In genomic region chr10:88027570-88027969, GRCh38 we compare ENCODE assay signal across 12 cellular contexts.
DNase-seq lines count a peak whose midpoint lies in the region; ATAC-seq, FAIRE-seq and TF ChIP-seq lines count a peak whose summit lies in the region.
"Had no signal": no experiment of that assay in that cellular context is flagged by ENCODE, and none has a peak within 500 bp of the region (broad histone marks: within the 10 kb centered on the region; RNA-seq: fewer than 3 reads in every experiment).

No MANE protein-coding gene starts in this region.

- peak; percentile 65 for ATAC-seq in HG03045 (IDR thresholded peaks at IDR 0.05; ENCODE audit: unreplicated experiment)
- ATAC-seq in activated CD8-positive, alpha-beta memory T cell treated with anti-CD3 and anti-CD28 coated beads, Interleukin-2, amount 10 ng/mL, durations not matched to agents 7 days and 5 days, result no peak

- H3K9me3 Mint-ChIP-seq in progenitor cell of endocrine pancreas (ENCODE audit: low read depth), result no peaks in the 10 kb centered on the region
- peaks cover 7% of the 10 kb centered on the region for H3K9me3 Mint-ChIP-seq in activated CD8-positive, alpha-beta memory T cell treated with anti-CD3 and anti-CD28 coated beads, Interleukin-2, amount 10 ng/mL, durations not matched to agents 7 days and 5 days (ENCODE audit: low read depth)

- no peaks in the 10 kb centered on the region for H3K27me3 Mint-ChIP-seq in progenitor cell of endocrine pancreas
- no peaks in the 10 kb centered on the region for H3K27me3 Mint-ChIP-seq in activated CD8-positive, alpha-beta memory T cell treated with anti-CD3 and anti-CD28 coated beads, Interleukin-2, amount 10 ng/mL, durations not matched to agents 7 days and 5 days

- peak overlapping the region; percentile 2 for H3K27ac Mint-ChIP-seq in progenitor cell of endocrine pancreas
- H3K27ac Mint-ChIP-seq in activated CD8-positive, alpha-beta memory T cell treated with anti-CD3 and anti-CD28 coated beads, Interleukin-2, amount 10 ng/mL, durations not matched to agents 7 days and 5 days, result no peak overlapping the region

- H3K4me3 Mint-ChIP-seq in progenitor cell of endocrine pancreas (ENCODE audit: low read depth), result no peak overlapping the region
- H3K4me3 Mint-ChIP-seq in activated CD8-positive, alpha-beta memory T cell treated with anti-CD3 and anti-CD28 coated beads, Interleukin-2, amount 10 ng/mL, durations not matched to agents 7 days and 5 days, result no peak overlapping the region

- peaks cover 8% of the 10 kb centered on the region for H3K4me1 Mint-ChIP-seq in progenitor cell of endocrine pancreas (ENCODE audit: low read depth)
- peaks cover 13% of the 10 kb centered on the region for H3K4me1 Mint-ChIP-seq in activated CD8-positive, alpha-beta memory T cell treated with anti-CD3 and anti-CD28 coated beads, Interleukin-2, amount 10 ng/mL, durations not matched to agents 7 days and 5 days

- H3K9ac ChIP-seq in kidney (ENCODE audit: low read length in 2 of 2), result no peak overlapping the region

- CTCF ChIA-PET in activated CD8-positive, alpha-beta memory T cell treated with anti-CD3 and anti-CD28 coated beads, Interleukin-2, amount 10 ng/mL, durations not matched to agents 7 days and 5 days (lab: Charles Lee), result interaction anchor here (1.0 kb wide), 1 partner anchor 13 kb away, joined by 3 read pairs; no protein-coding TSS in a partner anchor

- H3K27ac ChIP-seq in kidney (ENCODE audit: low read depth in 2 of 2, low read length in 2 of 2), result no peak overlapping the region
- H3K27ac ChIP-seq in esophagus squamous epithelium, result no peak overlapping the region
- H3K27ac ChIP-seq: sigmoid colon had no signal

- no peaks in the 10 kb centered on the region for H3K9me3 ChIP-seq in kidney (ENCODE audit: control insufficient read depth in 1 of 2, low read length in 2 of 2)
- H3K9me3 ChIP-seq in esophagus squamous epithelium, result no peaks in the 10 kb centered on the region
- H3K9me3 ChIP-seq: sigmoid colon had no signal

- H3K4me1 ChIP-seq in kidney (ENCODE audit: control insufficient read depth in 1 of 2, insufficient read depth in 1 of 2, low read depth in 1 of 2, low read length in 2 of 2) (no peaks in the 10 kb centered on the region), esophagus squamous epithelium (peaks cover 0 to 4% (median 0%) of the 10 kb centered on the region in 3 donors)
- H3K4me1 ChIP-seq: sigmoid colon had no signal

- no peaks in the 10 kb centered on the region for H3K27me3 ChIP-seq in GM06990 (replicated peaks; ENCODE audit: control insufficient read depth, insufficient read depth, low read length)
- H3K27me3 ChIP-seq in esophagus squamous epithelium, result no peaks in the 10 kb centered on the region
- H3K27me3 ChIP-seq: sigmoid colon had no signal

- no peaks in the 10 kb centered on the region for H3K36me3 Mint-ChIP-seq in progenitor cell of endocrine pancreas (ENCODE audit: insufficient read depth)
- no peaks in the 10 kb centered on the region for H3K36me3 Mint-ChIP-seq in activated CD8-positive, alpha-beta memory T cell treated with anti-CD3 and anti-CD28 coated beads, Interleukin-2, amount 10 ng/mL, durations not matched to agents 7 days and 5 days

- 65 to 87% methylated on average over 4 of the region's 4 CpGs for WGBS in esophagus squamous epithelium, 2 donors

- no peak for TF ChIP-seq POLR2A in esophagus squamous epithelium (IDR thresholded peaks at IDR 0.05)

- intact Hi-C loops in kidney (cut with DNase I), result no loop called here
- intact Hi-C loops in esophagus squamous epithelium (cut with DNase I), result no loop called here

- H3K36me3 ChIP-seq in GM06990 (ENCODE audit: control insufficient read depth, insufficient read depth, low read length) (no peaks in the 10 kb centered on the region), kidney (ENCODE audit: control insufficient read depth in 1 of 2, insufficient read depth in 2 of 2, low read length in 2 of 2) (no peaks in the 10 kb centered on the region), esophagus squamous epithelium (no peaks in the 10 kb centered on the region)
- H3K36me3 ChIP-seq: sigmoid colon had no signal

- H3K4me3 ChIP-seq in GM06990 (replicated peaks; ENCODE audit: low read depth, low read length) (no peak overlapping the region), kidney (ENCODE audit: low read length in 2 of 2) (no peak overlapping the region), esophagus squamous epithelium (no peak overlapping the region)
- H3K4me3 ChIP-seq: sigmoid colon had no signal

- DNase-seq in GM06990 (ENCODE audit: extremely low read depth, insufficient read length), result peak; percentile 21
- DNase-seq in UCSD-AML1 (lab: John Stamatoyannopoulos, UW; ENCODE audit: unreplicated experiment), result peak; percentile 42
- no peak for DNase-seq in progenitor cell of endocrine pancreas (ENCODE audit: low spot score, unreplicated experiment)
- no peak for DNase-seq in NCI-H2227 (lab: John Stamatoyannopoulos, UW; ENCODE audit: unreplicated experiment)
- no peak for DNase-seq in kidney
- no peak for DNase-seq in activated CD8-positive, alpha-beta memory T cell treated with anti-CD3 and anti-CD28 coated beads, Interleukin-2, amount 10 ng/mL, durations not matched to agents 7 days and 5 days
- no peak for DNase-seq in esophagus squamous epithelium (lab: John Stamatoyannopoulos, UW)
- DNase-seq: activated CD4-positive, alpha-beta T cell treated with anti-CD3 and anti-CD28 coated beads, Interleukin-2, amount 50 U/mL, for 4 hours; NCI-H1092 treated with DMSO at 0.1 percent for 48 hours; sigmoid colon had no signal

- TF ChIP-seq CTCF in GM06990 (IDR thresholded peaks at IDR 0.05; ENCODE audit: insufficient read depth, low read length, poor library complexity, severe bottlenecking) (no peak), progenitor cell of endocrine pancreas (IDR thresholded peaks at IDR 0.05; ENCODE audit: unreplicated experiment) (no peak), kidney (IDR thresholded peaks at IDR 0.05; ENCODE audit: borderline replicate concordance, extremely low read depth, insufficient read depth) (no peak), esophagus squamous epithelium (IDR thresholded peaks at IDR 0.05) (no peak)

- FAIRE-seq in kidney (lab: Jason Lieb, UNC), result no peak
- FAIRE-seq: endothelial cell of umbilical vein had no signal

Comparison
In these comparisons a context has a peak if more than half of its experiments do, and no peak if none do; other contexts are left out.
1. DNase-seq: peak in GM06990 (single experiment) and UCSD-AML1 (single experiment); none in progenitor cell of endocrine pancreas (single experiment), NCI-H2227 (single experiment), kidney (single experiment), activated CD8-positive, alpha-beta memory T cell treated with anti-CD3 and anti-CD28 coated beads, Interleukin-2, amount 10 ng/mL, durations not matched to agents 7 days and 5 days (single experiment) and esophagus squamous epithelium (single experiment).